19 cellular contexts compared by ENCODE assay signal in the genomic region with DNA sequence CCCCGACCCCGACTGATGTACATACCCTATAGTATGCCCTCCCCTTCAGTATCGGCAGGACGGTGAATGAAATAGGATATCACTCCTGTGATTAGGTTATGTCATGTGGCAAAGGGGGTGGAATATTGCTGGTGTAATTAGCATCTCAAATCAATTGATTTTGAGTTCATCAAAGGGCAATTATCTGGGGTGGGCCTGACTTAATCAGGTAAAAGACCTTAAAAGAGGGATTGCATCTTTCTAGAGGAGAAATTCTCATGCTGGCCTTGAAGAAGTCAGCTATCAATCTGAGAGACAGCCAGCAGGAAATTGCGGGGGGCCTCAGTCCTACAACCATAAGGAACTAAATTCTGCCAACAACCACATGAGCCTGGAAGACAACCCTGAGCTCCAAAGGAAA. TPM values are rescaled to one million over a fixed set of nuclear protein-coding genes. Genes with fewer than 3 reads are reported as not detected.
DNase-seq lines count a peak whose midpoint lies in the region; ATAC-seq, FAIRE-seq and TF ChIP-seq lines count a peak whose summit lies in the region.
"Had no signal": no experiment of that assay in that cellular context is flagged by ENCODE, and none has a peak within 500 bp of the region (broad histone marks: within the 10 kb centered on the region; RNA-seq: fewer than 3 reads in every experiment).

No MANE protein-coding gene starts in this region.

- H3K4me2 ChIP-seq in astrocyte (ENCODE audit: low read length) (no peak overlapping the region), HepG2 (ENCODE audit: low read depth, low read length) (no peak overlapping the region)
- H3K4me2 ChIP-seq: BLaER1 had no signal

- H3K27ac Mint-ChIP-seq in astrocyte (ENCODE audit: unreplicated experiment), result peak overlapping the region; percentile 30
- H3K27ac Mint-ChIP-seq: CD8-positive, alpha-beta T cell had no signal

- peaks cover 36 to 98% of the 10 kb centered on the region in 2 experiments for H3K36me3 ChIP-seq in HEK293 (ENCODE audit: control insufficient read depth in 2 of 2, insufficient read depth in 1 of 2, low read length in 2 of 2)
- peaks cover 15% of the 10 kb centered on the region for H3K36me3 ChIP-seq in astrocyte (ENCODE audit: insufficient read depth, low read length)
- H3K36me3 ChIP-seq in HepG2 (replicated peaks in 1 of 2; ENCODE audit: control insufficient read depth in 1 of 2, insufficient read depth in 2 of 2, low read length in 2 of 2), result peaks cover 58 to 93% of the 10 kb centered on the region in 2 experiments
- H3K36me3 ChIP-seq in MG63, result peaks cover 100% of the 10 kb centered on the region

- H3K27ac ChIP-seq in HEK293 (ENCODE audit: extremely low read depth, low read depth, low read length), result no peak overlapping the region
- H3K27ac ChIP-seq in astrocyte (ENCODE audit: low read depth, low read length), result no peak overlapping the region
- H3K27ac ChIP-seq in HepG2 (ENCODE audit: extremely low read length, insufficient read depth, low read length), result no peak overlapping the region
- H3K27ac ChIP-seq: BLaER1 had no signal

- H4K20me1 ChIP-seq in astrocyte (ENCODE audit: insufficient read depth, low read length) (peaks cover 4% of the 10 kb centered on the region), HepG2 (ENCODE audit: insufficient read depth, low read length) (peaks cover 6% of the 10 kb centered on the region; the same call in 1 of the 2 replicates)

- no peak for TF ChIP-seq CTCF in HEK293 (tag by site-specific recombination; IDR thresholded peaks at IDR 0.05)
- no peak for TF ChIP-seq CTCF in astrocyte (IDR thresholded peaks at IDR 0.05; ENCODE audit: insufficient read depth, low read depth, low read length)
- TF ChIP-seq CTCF in HepG2 (CRISPR knock-in tag; IDR thresholded peaks at IDR 0.05), result no peak

- no TSS peak for BruUV-seq in HepG2 (replicated peaks; lab: Mats Ljungman, UMichigan)

- H3K79me2 ChIP-seq in astrocyte (ENCODE audit: insufficient read depth, low read length), result no peaks in the 10 kb centered on the region
- no peaks in the 10 kb centered on the region for H3K79me2 ChIP-seq in HepG2 (ENCODE audit: insufficient read depth, low read length)

- no peak overlapping the region for H3K4me3 ChIP-seq in HEK293 (ENCODE audit: low read depth, low read length)
- no peak overlapping the region for H3K4me3 ChIP-seq in astrocyte (ENCODE audit: insufficient read depth, low read depth, low read length)
- H3K4me3 ChIP-seq in HepG2 (replicated peaks in 1 of 3; ENCODE audit: insufficient read depth in 1 of 3, low read depth in 2 of 3, low read length in 3 of 3), result no peak overlapping the region
- no peak overlapping the region for H3K4me3 ChIP-seq in MG63
- H3K4me3 ChIP-seq: BLaER1 had no signal

- H3K4me3 Mint-ChIP-seq in astrocyte (ENCODE audit: unreplicated experiment), result no peak overlapping the region
- H3K4me3 Mint-ChIP-seq: CD8-positive, alpha-beta T cell had no signal

- TF ChIP-seq RAD21 in HepG2 (CRISPR knock-in tag; IDR thresholded peaks at IDR 0.05), result no peak

- H3K27me3 ChIP-seq in astrocyte (ENCODE audit: insufficient read depth, low read length), result no peaks in the 10 kb centered on the region
- H3K27me3 ChIP-seq in HepG2 (ENCODE audit: control insufficient read depth in 1 of 2, insufficient read depth in 2 of 2, low read length in 2 of 2), result no peaks in the 10 kb centered on the region
- H3K27me3 ChIP-seq in MG63, result no peaks in the 10 kb centered on the region
- H3K27me3 ChIP-seq: BLaER1 had no signal

- H2AFZ ChIP-seq in astrocyte (ENCODE audit: low read depth, low read length) (no peak overlapping the region), HepG2 (ENCODE audit: low read length) (no peak overlapping the region)

- POLR2A ChIA-PET in HEK293 (lab: Yijun Ruan, JAX) (interaction anchor here (1.2 kb wide), 1 partner anchor 10 kb away, joined by 7 read pairs; the partner anchor contains the start of gene TRIM25), HepG2 (lab: Yijun Ruan, JAX) (interaction anchor here (0.7 kb wide), 1 partner anchor 11 kb away, joined by 4 read pairs; no protein-coding TSS in a partner anchor)

- no peaks in the 10 kb centered on the region for H3K27me3 Mint-ChIP-seq in astrocyte (ENCODE audit: low read depth, unreplicated experiment)

- TF ChIP-seq EP300 in HepG2 (IDR thresholded peaks at IDR 0.05; ENCODE audit: low read depth in 2 of 2, low read length in 2 of 2), result no peak
- no peak for TF ChIP-seq EP300 in HepG2 (CRISPR knock-in tag; IDR thresholded peaks at IDR 0.05; ENCODE audit: borderline replicate concordance)

- ATAC-seq in HepG2 (no peak), GM21717 (IDR thresholded peaks at IDR 0.05; ENCODE audit: unreplicated experiment) (no peak)
- ATAC-seq: CD8-positive, alpha-beta T cell; HCT116 had no signal

- in situ Hi-C loops in HepG2 (cut with HindIII; ENCODE audit: extremely low pct_ligation_motif_present, low pct_unique_long_range_greater_than_20kb), result no loop called here

- intact Hi-C loops in HepG2 (cut with micrococcal nuclease; ENCODE audit: unreplicated experiment), result no loop called here

- CTCF ChIA-PET in HEK293 (lab: Yijun Ruan, JAX) (interaction anchor here (1.3 to 1.4 kb wide), 2 partner anchors 15 to 36 kb away, joined by 3 to 6 read pairs; no protein-coding TSS in a partner anchor), HepG2 (lab: Yijun Ruan, JAX; ENCODE audit: low intra/inter-chr PET ratio, low total read pairs) (no interaction called here)

- H3K36me3 Mint-ChIP-seq in astrocyte (ENCODE audit: low read depth, unreplicated experiment), result peaks cover 64% of the 10 kb centered on the region

- H3K4me1 Mint-ChIP-seq in astrocyte (ENCODE audit: low read depth, unreplicated experiment), result peaks cover 22% of the 10 kb centered on the region

- H3K9me3 Mint-ChIP-seq in astrocyte (ENCODE audit: unreplicated experiment), result no peaks in the 10 kb centered on the region
- H3K9me3 Mint-ChIP-seq: CD8-positive, alpha-beta T cell had no signal

- DNase-seq in astrocyte (ENCODE audit: low read depth), result no peak
- no peak for DNase-seq in HepG2 (ENCODE audit: low spot score)
- DNase-seq in NCI-H1092 treated with DMSO at 0.1 percent for 48 hours (lab: John Stamatoyannopoulos, UW), result no peak
- no peak for DNase-seq in SHP77 (lab: John Stamatoyannopoulos, UW)
- DNase-seq in MG63, result no peak
- DNase-seq: 8988T; Calu3; CD8-positive, alpha-beta T cell; DMS79 treated with DMSO at 0.1 percent for 48 hours; GF-D8; GOT3; H7; IMR-90; KBM-7 had no signal

- no peak for TF ChIP-seq POLR2A in HepG2 (IDR thresholded peaks at IDR 0.05; ENCODE audit: insufficient read depth in 1 of 2, low read depth in 2 of 2, low read length in 2 of 2)

- no peaks in the 10 kb centered on the region for H3K9me3 ChIP-seq in HEK293 (ENCODE audit: control insufficient read depth, insufficient read depth, low read depth, low read length)
- no peaks in the 10 kb centered on the region for H3K9me3 ChIP-seq in astrocyte (ENCODE audit: insufficient read depth, low read depth, low read length)
- H3K9me3 ChIP-seq in HepG2 (ENCODE audit: low read length), result no peaks in the 10 kb centered on the region
- H3K9me3 ChIP-seq in MG63, result no peaks in the 10 kb centered on the region
- H3K9me3 ChIP-seq: BLaER1 had no signal

- FAIRE-seq in astrocyte (lab: Jason Lieb, UNC) (no peak), HepG2 (lab: Jason Lieb, UNC) (no peak)
- FAIRE-seq: GM19239 had no signal

- WGBS in HepG2 (ENCODE audit: low lambda C conversion rate), result over 99% methylated on average over 5 of the region's 5 CpGs

- no peak overlapping the region for H3K9ac ChIP-seq in astrocyte (ENCODE audit: low read length)
- no peak overlapping the region for H3K9ac ChIP-seq in HepG2 (ENCODE audit: insufficient read depth, low read depth, low read length)
- H3K9ac ChIP-seq: BLaER1 had no signal

- H3K4me1 ChIP-seq in HEK293 (ENCODE audit: control insufficient read depth, insufficient read depth, low read length) (no peaks in the 10 kb centered on the region), astrocyte (ENCODE audit: insufficient read depth, low read length) (peaks cover 7% of the 10 kb centered on the region), HepG2 (ENCODE audit: insufficient read depth, low read length) (peaks cover 13% of the 10 kb centered on the region)

RNA-seq across cellular contexts. Expression of gene TRIM25, which starts 10.3 kb away (rescaled TPM):
- 96.3 and 105 TPM in 2 replicates for total RNA-seq in astrocyte
- 38.3 and 42.2 TPM in 2 replicates for total RNA-seq in HepG2 (2016; rRNA removed; fragmentation: Illumina TruSeq; extraction: Trizol)
- 11.5 and 12.7 TPM in 2 replicates for total RNA-seq in HepG2 (2016; cell fraction: cytosol; rRNA removed; fragmentation: Illumina TruSeq; extraction: Trizol; ENCODE audit: low read depth)
- 30.2 and 40.2 TPM in 2 replicates for total RNA-seq in HepG2 (2016; cell fraction: insoluble cytoplasmic fraction; rRNA removed; fragmentation: Illumina TruSeq; extraction: Trizol)
- total RNA-seq in HepG2 (2016; cell fraction: membrane; rRNA removed; fragmentation: Illumina TruSeq; extraction: Trizol), result 13.6 and 14.8 TPM in 2 replicates
- total RNA-seq in HepG2 (2016; cell fraction: nucleus; rRNA removed; fragmentation: Illumina TruSeq; extraction: Trizol), result 60.9 and 76.8 TPM in 2 replicates
- 30.8 and 37.6 TPM in 2 replicates for polyA plus RNA-seq in HepG2 (2011; rRNA removed)
- polyA plus RNA-seq in HepG2 (2011; cell fraction: cytosol; rRNA removed), result 17.8 and 19.0 TPM in 2 replicates
- polyA plus RNA-seq in HepG2 (2011; cell fraction: nucleus; rRNA removed), result 100 and 122 TPM in 2 replicates
- 34.2 and 35.8 TPM in 2 replicates for polyA plus RNA-seq in HepG2 (2012)
- 1.8 and 2.0 TPM in 2 replicates for polyA plus RNA-seq in HepG2 (2016; cell fraction: cytosol; fragmentation: Illumina TruSeq; extraction: Trizol; ENCODE audit: low read depth)
- 32.0 and 43.7 TPM in 2 replicates for polyA plus RNA-seq in HepG2 (2016; cell fraction: insoluble cytoplasmic fraction; fragmentation: Illumina TruSeq; extraction: Trizol; ENCODE audit: low read depth)
- 5.0 and 6.2 TPM in 2 replicates for polyA plus RNA-seq in HepG2 (2016; cell fraction: membrane; fragmentation: Illumina TruSeq; extraction: Trizol; ENCODE audit: low read depth)
- polyA plus RNA-seq in HepG2 (2016; cell fraction: nucleus; fragmentation: Illumina TruSeq; extraction: Trizol; ENCODE audit: insufficient read depth, low read depth), result 104 and 121 TPM in 2 replicates
- 51.6 and 77.7 TPM in 2 replicates for polyA minus RNA-seq in HepG2 (2011; rRNA and poly(A)+ RNA removed; ENCODE audit: low replicate concordance)
- polyA minus RNA-seq in HepG2 (2011; cell fraction: cytosol; rRNA and poly(A)+ RNA removed), result 27.8 and 28.2 TPM in 2 replicates
- polyA minus RNA-seq in HepG2 (2011; cell fraction: nucleus; rRNA and poly(A)+ RNA removed), result 64.4 and 71.0 TPM in 2 replicates
- total RNA-seq in MG63 (2014; rRNA removed; shearing (Covaris generic); ENCODE audit: low replicate concordance), result 12.3 and 13.6 TPM in 2 replicates

RNA-seq across cellular contexts. Expression of gene COIL, which starts 57.3 kb away (rescaled TPM):
- total RNA-seq in astrocyte, result 18.8 and 20.6 TPM in 2 replicates
- 29.4 and 39.0 TPM in 2 replicates for total RNA-seq in HepG2 (2016; rRNA removed; fragmentation: Illumina TruSeq; extraction: Trizol)
- 6.3 and 7.1 TPM in 2 replicates for total RNA-seq in HepG2 (2016; cell fraction: cytosol; rRNA removed; fragmentation: Illumina TruSeq; extraction: Trizol; ENCODE audit: low read depth)
- total RNA-seq in HepG2 (2016; cell fraction: insoluble cytoplasmic fraction; rRNA removed; fragmentation: Illumina TruSeq; extraction: Trizol), result 30.1 and 39.1 TPM in 2 replicates
- 15.5 and 19.2 TPM in 2 replicates for total RNA-seq in HepG2 (2016; cell fraction: membrane; rRNA removed; fragmentation: Illumina TruSeq; extraction: Trizol)
- 22.5 and 22.8 TPM in 2 replicates for total RNA-seq in HepG2 (2016; cell fraction: nucleus; rRNA removed; fragmentation: Illumina TruSeq; extraction: Trizol)
- polyA plus RNA-seq in HepG2 (2011; rRNA removed), result 5.7 and 8.1 TPM in 2 replicates
- polyA plus RNA-seq in HepG2 (2011; cell fraction: cytosol; rRNA removed), result 3.4 and 4.6 TPM in 2 replicates
- 4.1 and 5.2 TPM in 2 replicates for polyA plus RNA-seq in HepG2 (2011; cell fraction: nucleus; rRNA removed)
- 9.5 and 14.7 TPM in 2 replicates for polyA plus RNA-seq in HepG2 (2012)
- 3.3 and 3.7 TPM in 2 replicates for polyA plus RNA-seq in HepG2 (2016; cell fraction: cytosol; fragmentation: Illumina TruSeq; extraction: Trizol; ENCODE audit: low read depth)
- polyA plus RNA-seq in HepG2 (2016; cell fraction: insoluble cytoplasmic fraction; fragmentation: Illumina TruSeq; extraction: Trizol; ENCODE audit: low read depth), result 35.9 and 36.8 TPM in 2 replicates
- polyA plus RNA-seq in HepG2 (2016; cell fraction: membrane; fragmentation: Illumina TruSeq; extraction: Trizol; ENCODE audit: low read depth), result 6.7 and 7.4 TPM in 2 replicates
- polyA plus RNA-seq in HepG2 (2016; cell fraction: nucleus; fragmentation: Illumina TruSeq; extraction: Trizol; ENCODE audit: insufficient read depth, low read depth), result 29.1 and 29.2 TPM in 2 replicates
- 4.9 and 6.4 TPM in 2 replicates for polyA minus RNA-seq in HepG2 (2011; rRNA and poly(A)+ RNA removed; ENCODE audit: low replicate concordance)
- polyA minus RNA-seq in HepG2 (2011; cell fraction: cytosol; rRNA and poly(A)+ RNA removed), result 3.8 and 4.4 TPM in 2 replicates
- polyA minus RNA-seq in HepG2 (2011; cell fraction: nucleus; rRNA and poly(A)+ RNA removed), result 9.0 and 10.3 TPM in 2 replicates
- 14.2 and 19.3 TPM in 2 replicates for total RNA-seq in MG63 (2014; rRNA removed; shearing (Covaris generic); ENCODE audit: low replicate concordance)

Comparison
In these comparisons a context has a peak if more than half of its experiments do, and no peak if none do; other contexts are left out.
1. Of the 63 proteins assayed by ChIP-seq in both HepG2 and HEK293: peak only in HepG2: none; only in HEK293: ZNF10; in both: none; in neither: 62.